Comparison of ENCODE assay signal across 1 cellular context in genomic region chr5:145587308-145588071, GRCh38.
TF ChIP-seq lines count a peak whose summit lies in the region.

No MANE protein-coding gene starts in this region.

TF ChIP-seq in SK-N-SH, 30 proteins besides CTCF, POLR2A, EP300 and RAD21 (continued from another document):
- TF ChIP-seq ZBTB33 (IDR thresholded peaks at IDR 0.05; ENCODE audit: borderline replicate concordance, low read depth) (peak; percentile 60; the same call in 1 of the 2 replicates), MXI1 (IDR thresholded peaks at IDR 0.05; ENCODE audit: low read depth, low read length) (no peak), RFX5 (IDR thresholded peaks at IDR 0.05; ENCODE audit: low read length) (no peak), TEAD4 (IDR thresholded peaks at IDR 0.05; ENCODE audit: borderline replicate concordance, insufficient read depth) (peak; percentile 94)
TF ChIP-seq in SK-N-SH: peak in this region for 13.
